In the genomic region with DNA sequence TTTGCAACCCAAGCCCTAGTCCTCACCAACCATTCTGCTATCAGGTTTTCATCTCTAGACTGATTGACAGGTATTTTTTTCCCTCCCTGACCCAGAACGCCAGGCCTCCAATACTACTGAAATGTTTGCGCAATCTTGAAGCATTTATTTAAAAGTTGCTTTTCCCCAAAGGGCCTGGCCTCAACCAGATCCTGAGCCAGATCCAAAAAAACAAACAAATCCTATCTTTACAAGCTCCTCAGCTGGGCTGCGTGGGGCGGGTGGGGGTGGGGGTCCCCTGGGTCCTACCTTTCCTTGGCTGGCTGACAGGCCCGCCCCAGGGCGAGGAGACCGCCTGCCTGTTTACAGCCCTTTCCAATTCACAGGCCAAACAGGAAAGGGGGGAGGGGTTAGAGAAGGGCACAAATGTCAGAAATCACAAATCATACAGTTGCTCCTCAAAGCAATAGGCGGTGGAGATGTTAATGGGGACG, we compare ENCODE assay signal across 17 cellular contexts.
DNase-seq lines count a peak whose midpoint lies in the region; ATAC-seq, FAIRE-seq and TF ChIP-seq lines count a peak whose summit lies in the region.
"Had no signal": no experiment of that assay in that cellular context is flagged by ENCODE, and none has a peak within 500 bp of the region (broad histone marks: within the 10 kb centered on the region; RNA-seq: fewer than 3 reads in every experiment).

No MANE protein-coding gene starts in this region.

- in situ Hi-C loops in K562 (cut with MboI) = no loop called here

- H3K36me3 ChIP-seq in K562 (ENCODE audit: control insufficient read depth, insufficient read depth, low read length) (no peaks in the 10 kb centered on the region), prostate gland (no peaks in the 10 kb centered on the region)
- H3K36me3 ChIP-seq: BE2C had no signal

- no peaks in the 10 kb centered on the region for H3K79me2 ChIP-seq in K562 (ENCODE audit: control insufficient read depth, insufficient read depth, low read length)

- peak; percentile 64 for DNase-seq in ELF-1 (ENCODE audit: low read depth, low spot score)
- peak; percentile 24 for DNase-seq in M059J (ENCODE audit: low read depth)
- DNase-seq in K562 (ENCODE audit: extremely low read depth in 1 of 4, low spot score in 3 of 4) = no peak
- peak; percentile 14 for DNase-seq in prostate gland (ENCODE audit: low spot score)
- DNase-seq in NCI-H146 treated with DMSO at 0.1 percent for 48 hours (lab: John Stamatoyannopoulos, UW; ENCODE audit: unreplicated experiment) = no peak
- DNase-seq in retina = no peak
- DNase-seq: BE2C, DMS 273 treated with DMSO at 0.1 percent for 48 hours, KBM-7, NCI-H1092, NCI-H2029, SK-N-SH, T-helper 1 cell had no signal

- no TSS peak for BruUV-seq in K562 (replicated peaks; lab: Mats Ljungman, UMichigan)

- no peak overlapping the region for H3K9ac ChIP-seq in K562 (ENCODE audit: insufficient read depth in 1 of 2, low read depth in 2 of 2, low read length in 2 of 2)
- H3K9ac ChIP-seq: SK-N-SH had no signal

- TF ChIP-seq EP300 in K562 (IDR thresholded peaks at IDR 0.05; ENCODE audit: low read length) = no peak

- peaks cover 31 to 42% of the 10 kb centered on the region in 2 experiments for H3K27me3 ChIP-seq in K562 (ENCODE audit: control insufficient read depth in 2 of 2, insufficient read depth in 2 of 2, low read length in 2 of 2)
- H3K27me3 ChIP-seq in prostate gland (replicated peaks; ENCODE audit: insufficient read depth) = peaks cover 3% of the 10 kb centered on the region
- H3K27me3 ChIP-seq: BE2C had no signal

- intact Hi-C loops in K562 (cut with micrococcal nuclease) = no loop called here
- intact Hi-C loops in prostate gland (cut with DNase I) = no loop called here

- no peak overlapping the region for H2AFZ ChIP-seq in K562 (ENCODE audit: low read depth, low read length)

- H3K4me3 ChIP-seq in K562 (no peak overlapping the region), prostate gland (no peak overlapping the region)
- H3K4me3 ChIP-seq: GM12878 had no signal

- no peak for TF ChIP-seq POLR2A in K562 (conservative IDR thresholded peaks at IDR 0.05)
- TF ChIP-seq POLR2A in prostate gland (IDR thresholded peaks at IDR 0.05) = no peak

- H3K27ac ChIP-seq in K562 (ENCODE audit: extremely low read depth, low read depth, low read length) (no peak overlapping the region), prostate gland (no peak overlapping the region)
- H3K27ac ChIP-seq: HL-60 had no signal

- WGBS in K562 (ENCODE audit: insufficient coverage, low coverage, missing lambda C conversion rate) = 0% methylated on average over 6 of the region's 9 CpGs
- WGBS in prostate gland = 12% methylated on average over 9 of the region's 9 CpGs

- H3K4me1 ChIP-seq in K562 (replicated peaks in 1 of 2; ENCODE audit: control insufficient read depth in 2 of 2, insufficient read depth in 2 of 2, low read length in 2 of 2) = peaks cover 0 to 5% of the 10 kb centered on the region in 2 experiments; a peak in 3 of 5 replicates
- H3K4me1 ChIP-seq in prostate gland (replicated peaks) = peaks cover 12% of the 10 kb centered on the region
- H3K4me1 ChIP-seq: BE2C had no signal

- CTCF ChIA-PET in K562 (lab: Yijun Ruan, JAX; ENCODE audit: low intra/inter-chr PET ratio) = no interaction called here

- no peaks in the 10 kb centered on the region for H3K9me1 ChIP-seq in K562 (ENCODE audit: control insufficient read depth, insufficient read depth, low read length)

- no peaks in the 10 kb centered on the region for H3K9me3 ChIP-seq in K562 (replicated peaks; ENCODE audit: control insufficient read depth, insufficient read depth, low read depth, low read length)
- no peaks in the 10 kb centered on the region for H3K9me3 ChIP-seq in prostate gland
- H3K9me3 ChIP-seq: BE2C, SK-N-SH had no signal

- peaks cover 8% of the 10 kb centered on the region; the same call in 1 of the 2 replicates for H4K20me1 ChIP-seq in K562 (replicated peaks; ENCODE audit: control insufficient read depth, insufficient read depth, low read length)

- H3K4me2 ChIP-seq in K562 (ENCODE audit: insufficient read depth, low read length) = no peak overlapping the region
- H3K4me2 ChIP-seq: SK-N-SH had no signal

- no peak for TF ChIP-seq CTCF in K562 (IDR thresholded peaks at IDR 0.05 in 2 of 3, conservative IDR thresholded peaks at IDR 0.05 in 1 of 3; ENCODE audit: insufficient read depth in 2 of 3, low read depth in 1 of 3, low read length in 3 of 3)
- no peak for TF ChIP-seq CTCF in prostate gland (IDR thresholded peaks at IDR 0.05)

- ATAC-seq in K562 (no peak), GM21576 (IDR thresholded peaks at IDR 0.05; ENCODE audit: unreplicated experiment) (no peak)
- ATAC-seq: GM12878 had no signal

- FAIRE-seq in K562 (lab: Jason Lieb, UNC) = no peak
- FAIRE-seq: GM12878, GM18507 had no signal

- POLR2A ChIA-PET in K562 (lab: Yijun Ruan, JAX) = no interaction called here

- no peak for TF ChIP-seq RAD21 in K562 (CRISPR knock-in tag; conservative IDR thresholded peaks at IDR 0.05 in 1 of 2, IDR thresholded peaks at IDR 0.05 in 1 of 2)

TF ChIP-seq in K562, 482 proteins besides CTCF, POLR2A, EP300 and RAD21:
- TF ChIP-seq SIX5 (IDR thresholded peaks at IDR 0.05; ENCODE audit: borderline replicate concordance in 1 of 2, insufficient read depth in 1 of 2, low read depth in 1 of 2, low read length in 2 of 2) (no peak), BACH1 (tag; IDR thresholded peaks at IDR 0.05) (no peak), ZNF512 (tag; IDR thresholded peaks at IDR 0.05) (no peak)
- TF ChIP-seq, protein P1, sequence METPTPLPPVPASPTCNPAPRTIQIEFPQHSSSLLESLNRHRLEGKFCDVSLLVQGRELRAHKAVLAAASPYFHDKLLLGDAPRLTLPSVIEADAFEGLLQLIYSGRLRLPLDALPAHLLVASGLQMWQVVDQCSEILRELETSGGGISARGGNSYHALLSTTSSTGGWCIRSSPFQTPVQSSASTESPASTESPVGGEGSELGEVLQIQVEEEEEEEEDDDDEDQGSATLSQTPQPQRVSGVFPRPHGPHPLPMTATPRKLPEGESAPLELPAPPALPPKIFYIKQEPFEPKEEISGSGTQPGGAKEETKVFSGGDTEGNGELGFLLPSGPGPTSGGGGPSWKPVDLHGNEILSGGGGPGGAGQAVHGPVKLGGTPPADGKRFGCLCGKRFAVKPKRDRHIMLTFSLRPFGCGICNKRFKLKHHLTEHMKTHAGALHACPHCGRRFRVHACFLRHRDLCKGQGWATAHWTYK (CRISPR knock-in tag; IDR thresholded peaks at IDR 0.05) = no peak
- TF ChIP-seq, protein P2, sequence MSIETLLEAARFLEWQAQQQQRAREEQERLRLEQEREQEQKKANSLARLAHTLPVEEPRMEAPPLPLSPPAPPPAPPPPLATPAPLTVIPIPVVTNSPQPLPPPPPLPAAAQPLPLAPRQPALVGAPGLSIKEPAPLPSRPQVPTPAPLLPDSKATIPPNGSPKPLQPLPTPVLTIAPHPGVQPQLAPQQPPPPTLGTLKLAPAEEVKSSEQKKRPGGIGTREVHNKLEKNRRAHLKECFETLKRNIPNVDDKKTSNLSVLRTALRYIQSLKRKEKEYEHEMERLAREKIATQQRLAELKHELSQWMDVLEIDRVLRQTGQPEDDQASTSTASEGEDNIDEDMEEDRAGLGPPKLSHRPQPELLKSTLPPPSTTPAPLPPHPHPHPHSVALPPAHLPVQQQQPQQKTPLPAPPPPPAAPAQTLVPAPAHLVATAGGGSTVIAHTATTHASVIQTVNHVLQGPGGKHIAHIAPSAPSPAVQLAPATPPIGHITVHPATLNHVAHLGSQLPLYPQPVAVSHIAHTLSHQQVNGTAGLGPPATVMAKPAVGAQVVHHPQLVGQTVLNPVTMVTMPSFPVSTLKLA (conservative IDR thresholded peaks at IDR 0.05) = no peak
- TF ChIP-seq, protein P3, sequence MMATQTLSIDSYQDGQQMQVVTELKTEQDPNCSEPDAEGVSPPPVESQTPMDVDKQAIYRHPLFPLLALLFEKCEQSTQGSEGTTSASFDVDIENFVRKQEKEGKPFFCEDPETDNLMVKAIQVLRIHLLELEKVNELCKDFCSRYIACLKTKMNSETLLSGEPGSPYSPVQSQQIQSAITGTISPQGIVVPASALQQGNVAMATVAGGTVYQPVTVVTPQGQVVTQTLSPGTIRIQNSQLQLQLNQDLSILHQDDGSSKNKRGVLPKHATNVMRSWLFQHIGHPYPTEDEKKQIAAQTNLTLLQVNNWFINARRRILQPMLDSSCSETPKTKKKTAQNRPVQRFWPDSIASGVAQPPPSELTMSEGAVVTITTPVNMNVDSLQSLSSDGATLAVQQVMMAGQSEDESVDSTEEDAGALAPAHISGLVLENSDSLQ (IDR thresholded peaks at IDR 0.05) = 0 out of 2 replicates have a peak, but pooled peaks have one; percentile 36

Comparison
In these comparisons a context has a peak if more than half of its experiments do, and no peak if none do; other contexts are left out.
1. DNase-seq: peak in ELF-1 (single experiment), M059J (single experiment) and prostate gland (single experiment); none in K562 (0 of 4), NCI-H146 treated with DMSO at 0.1 percent for 48 hours (single experiment) and retina (single experiment).